Comparison of ENCODE assay signal across 8 cellular contexts in genomic region chr6:33172307-33173227, GRCh38. TPM values are rescaled to one million over a fixed set of nuclear protein-coding genes. Genes with fewer than 3 reads are reported as not detected.
DNase-seq lines count a peak whose midpoint lies in the region; ATAC-seq and TF ChIP-seq lines count a peak whose summit lies in the region.

No MANE protein-coding gene starts in this region.

- H3F3A ChIP-seq in PC-9 (ENCODE audit: insufficient read depth, low read depth): no peaks in the 10 kb centered on the region

- no peaks in the 10 kb centered on the region for H3K79me2 ChIP-seq in PC-9 (ENCODE audit: low read depth)

- peaks cover 39% of the 10 kb centered on the region for H3K27me3 ChIP-seq in PC-9 (ENCODE audit: insufficient read depth, low read depth)
- peaks cover 0 to 6% (median 0%) of the 10 kb centered on the region in 7 donors for H3K27me3 ChIP-seq in spleen (replicated peaks in 1 of 7)
- no peaks in the 10 kb centered on the region for H3K27me3 ChIP-seq in CD8-positive, alpha-beta T cell (ENCODE audit: insufficient read depth, low read length)

- TF ChIP-seq POLR2A in spleen (IDR thresholded peaks at IDR 0.05): no peak

- H3K4me1 ChIP-seq in PC-9 (replicated peaks; ENCODE audit: insufficient read depth) (no peaks in the 10 kb centered on the region), spleen (no peaks in the 10 kb centered on the region)
- H3K4me1 ChIP-seq in CD8-positive, alpha-beta T cell (ENCODE audit: insufficient read depth, low read length): no peaks in the 10 kb centered on the region

- peaks cover 4% of the 10 kb centered on the region for H3K27me3 Mint-ChIP-seq in CD8-positive, alpha-beta T cell (ENCODE audit: low read depth)

- BruUV-seq in PC-9 (replicated peaks; lab: Mats Ljungman, UMichigan): no TSS peak

- H3K4me3 ChIP-seq in PC-9: no peak overlapping the region
- H3K4me3 ChIP-seq in fibroblast of pulmonary artery (replicated peaks; ENCODE audit: low read depth, low read length): no peak overlapping the region
- no peak overlapping the region for H3K4me3 ChIP-seq in spleen
- no peak overlapping the region for H3K4me3 ChIP-seq in CD8-positive, alpha-beta T cell (ENCODE audit: low read depth, low read length)

- TF ChIP-seq CTCF in PC-9 (conservative IDR thresholded peaks at IDR 0.05): peak; percentile 79
- peak; percentile 64 for TF ChIP-seq CTCF in fibroblast of pulmonary artery (IDR thresholded peaks at IDR 0.05; ENCODE audit: low read length, missing control alignments)
- TF ChIP-seq CTCF in spleen (IDR thresholded peaks at IDR 0.05 in 8 of 11, conservative IDR thresholded peaks at IDR 0.05 in 3 of 11): peak in 9 of 11 experiments; percentile 23 to 58 (median 44)
- no peak for TF ChIP-seq CTCF in CD8-positive, alpha-beta T cell (IDR thresholded peaks at IDR 0.05)

- POLR2A ChIA-PET in PC-9 (lab: Charles Lee; ENCODE audit: unreplicated experiment): no interaction called here
- POLR2A ChIA-PET in CD8-positive, alpha-beta T cell (lab: Charles Lee): no interaction called here

- intact Hi-C loops in PC-9 (cut with micrococcal nuclease; ENCODE audit: unreplicated experiment): no loop called here
- intact Hi-C loops in spleen (cut with DNase I; ENCODE audit: low total_unique reads): no loop called here
- intact Hi-C loops in CD8-positive, alpha-beta T cell (cut with DNase I, micrococcal nuclease): no loop called here

- H3K36me3 Mint-ChIP-seq in CD8-positive, alpha-beta T cell: no peaks in the 10 kb centered on the region

- no peaks in the 10 kb centered on the region for H3K36me3 ChIP-seq in PC-9 (ENCODE audit: low read depth)
- H3K36me3 ChIP-seq in spleen: no peaks in the 10 kb centered on the region
- H3K36me3 ChIP-seq in CD8-positive, alpha-beta T cell (ENCODE audit: insufficient read depth, low read length): no peaks in the 10 kb centered on the region

- no peak overlapping the region for H3K27ac Mint-ChIP-seq in CD8-positive, alpha-beta T cell

- no peak for ATAC-seq in GM21390 (IDR thresholded peaks at IDR 0.05; ENCODE audit: unreplicated experiment)
- ATAC-seq in HG03135 (IDR thresholded peaks at IDR 0.05; ENCODE audit: unreplicated experiment): no peak
- no peak for ATAC-seq in CD8-positive, alpha-beta T cell

- CTCF ChIA-PET in PC-9 (lab: Charles Lee): interaction anchor here (0.7 to 1.2 kb wide), 2 partner anchors 18 to 334 kb away, joined by 3 to 5 read pairs; partner anchors contain the start of gene TAP2
- CTCF ChIA-PET in CD8-positive, alpha-beta T cell (lab: Charles Lee): interaction anchor here (0.5 to 3.8 kb wide), 9 partner anchors 10 to 1952 kb away, joined by 3 to 25 read pairs (median 3); no protein-coding TSS in a partner anchor

- H2AFZ ChIP-seq in PC-9: no peak overlapping the region

- H3K27ac ChIP-seq in PC-9 (no peak overlapping the region), spleen (no peak overlapping the region)
- no peak overlapping the region for H3K27ac ChIP-seq in CD8-positive, alpha-beta T cell (ENCODE audit: low read depth, low read length)

- no peaks in the 10 kb centered on the region for H3K9me3 Mint-ChIP-seq in CD8-positive, alpha-beta T cell

- H3K4me3 Mint-ChIP-seq in CD8-positive, alpha-beta T cell: no peak overlapping the region

- H3K4me2 ChIP-seq in PC-9: no peak overlapping the region

- H3K4me1 Mint-ChIP-seq in CD8-positive, alpha-beta T cell (ENCODE audit: low read depth): no peaks in the 10 kb centered on the region

- WGBS in spleen, 5 donors: 61 to 73% (median 69%) methylated on average over 10 to 12 of the region's 12 CpGs

- H4K20me1 ChIP-seq in PC-9 (ENCODE audit: insufficient read depth): no peaks in the 10 kb centered on the region

- H3K9me2 ChIP-seq in PC-9 (ENCODE audit: insufficient read depth): no peaks in the 10 kb centered on the region

- H3K9me3 ChIP-seq in PC-9 (ENCODE audit: insufficient read depth, low read depth) (no peaks in the 10 kb centered on the region), spleen (no peaks in the 10 kb centered on the region)
- H3K9me3 ChIP-seq in CD8-positive, alpha-beta T cell (ENCODE audit: low read length): no peaks in the 10 kb centered on the region

- DNase-seq in DMS53 (lab: John Stamatoyannopoulos, UW) (peak; percentile 51), DMS53 treated with DMSO at 0.1 percent for 48 hours (lab: John Stamatoyannopoulos, UW; ENCODE audit: unreplicated experiment) (no peak), PC-9 (peak in 1 of 2 experiments; percentile 35), fibroblast of pulmonary artery (ENCODE audit: low read depth) (peak; percentile 41), spleen (peak; percentile 47)
- DNase-seq in CD8-positive, alpha-beta T cell: no peak

RNA-seq across cellular contexts. Expression of gene COL11A2, which starts 19.7 kb away (rescaled TPM):
- 2.2 and 3.4 TPM in 2 replicates for total RNA-seq in PC-9 (2021)
- total RNA-seq in spleen: 1 to 10 TPM in 6 of 7 donors, under 1 TPM in 1; 0.79 to 2.4 (median 1.3) TPM
- 1 to 10 TPM in 2 of 3 donors, under 1 TPM in 1; 0.68 to 2.2 (median 1.8) TPM for polyA plus RNA-seq in spleen
- total RNA-seq in CD8-positive, alpha-beta T cell: 1 to 10 TPM; 1.5 to 1.9 TPM

RNA-seq across cellular contexts. Expression of gene RXRB, which starts 27.9 kb away (rescaled TPM):
- total RNA-seq in PC-9 (2021) (49.8 and 51.5 TPM in 2 replicates), spleen (10 to 100 TPM; 30.9 to 66.8 (median 54.2) TPM)
- polyA plus RNA-seq in spleen: 10 to 100 TPM; 29.1 to 72.4 (median 53.0) TPM
- 10 to 100 TPM; 39.2 to 40.0 TPM for total RNA-seq in CD8-positive, alpha-beta T cell

RNA-seq across cellular contexts. Expression of gene SLC39A7, which starts 28.1 kb away (rescaled TPM):
- total RNA-seq in PC-9 (2021) (96.4 and 110 TPM in 2 replicates), spleen (10 to 100 TPM; 42.8 to 58.7 (median 48.8) TPM)
- polyA plus RNA-seq in spleen: 10 to 100 TPM; 28.8 to 42.3 (median 33.8) TPM
- total RNA-seq in CD8-positive, alpha-beta T cell: 10 to 100 TPM in 1 of 2 experiments, 1 to 10 TPM in 1; 9.7 to 11.0 TPM

RNA-seq across cellular contexts. Expression of gene HSD17B8, which starts 31.9 kb away (rescaled TPM):
- total RNA-seq in PC-9 (2021): 16.4 and 25.4 TPM in 2 replicates
- total RNA-seq in spleen: 10 to 100 TPM in 5 of 7 donors, 1 to 10 TPM in 2; 8.7 to 20.1 (median 14.9) TPM
- polyA plus RNA-seq in spleen: 10 to 100 TPM; 15.8 to 24.1 (median 16.5) TPM
- 10 to 100 TPM in 1 of 2 experiments, 1 to 10 TPM in 1; 7.0 to 10.4 TPM for total RNA-seq in CD8-positive, alpha-beta T cell

RNA-seq across cellular contexts. Expression of gene RING1, which starts 35.7 kb away (rescaled TPM):
- total RNA-seq in PC-9 (2021) (18.9 and 19.2 TPM in 2 replicates), spleen (10 to 100 TPM; 13.4 to 37.8 (median 29.6) TPM)
- polyA plus RNA-seq in spleen: 10 to 100 TPM; 29.2 to 42.3 (median 32.5) TPM
- total RNA-seq in CD8-positive, alpha-beta T cell: 10 to 100 TPM; 29.1 to 29.5 TPM

Comparison
In these comparisons a context has a peak if more than half of its experiments do, and no peak if none do; other contexts are left out.
1. DNase-seq: peak in DMS53 (single experiment), fibroblast of pulmonary artery (single experiment) and spleen (single experiment); none in DMS53 treated with DMSO at 0.1 percent for 48 hours (single experiment) and CD8-positive, alpha-beta T cell (0 of 7).